Comparison of ENCODE assay signal across 10 cellular contexts in genomic region chr3:128549283-128550112, GRCh38. TPM values are rescaled to one million over a fixed set of nuclear protein-coding genes. Genes with fewer than 3 reads are reported as not detected.
DNase-seq lines count a peak whose midpoint lies in the region; ATAC-seq and TF ChIP-seq lines count a peak whose summit lies in the region.
"Had no signal": no experiment of that assay in that cellular context is flagged by ENCODE, and none has a peak within 500 bp of the region (broad histone marks: within the 10 kb centered on the region; RNA-seq: fewer than 3 reads in every experiment).

No MANE protein-coding gene starts in this region.

- no peaks in the 10 kb centered on the region for H3K27me3 ChIP-seq in RWPE2 (ENCODE audit: insufficient read depth, poor library complexity, severe bottlenecking)
- H3K27me3 ChIP-seq in fibroblast of lung (ENCODE audit: control insufficient read depth, insufficient read depth, low read length): peaks cover 5% of the 10 kb centered on the region
- peaks cover 0 to 5% (median 2%) of the 10 kb centered on the region in 3 donors for H3K27me3 ChIP-seq in sigmoid colon

- H3K9me3 Mint-ChIP-seq in neural crest cell: peaks cover 2% of the 10 kb centered on the region
- H3K9me3 Mint-ChIP-seq in activated CD4-positive, alpha-beta memory T cell treated with anti-CD3 and anti-CD28 coated beads, Interleukin-2, amount 10 ng/mL, durations not matched to agents 7 days and 5 days: no peaks in the 10 kb centered on the region
- H3K9me3 Mint-ChIP-seq in activated T-helper 17 cell treated with anti-CD3 and anti-CD28 coated beads, Interleukin-2, amount 50 U/mL, for 72 hours: no peaks in the 10 kb centered on the region
- H3K9me3 Mint-ChIP-seq: activated naive CD8-positive, alpha-beta T cell treated with anti-CD3 and anti-CD28 coated beads for 36 hours had no signal

- H2AFZ ChIP-seq in fibroblast of lung (ENCODE audit: low read length): peak overlapping the region; percentile 57

- TF ChIP-seq CTCF in RWPE2 (IDR thresholded peaks at IDR 0.05; ENCODE audit: poor library complexity, severe bottlenecking): no peak
- TF ChIP-seq CTCF in fibroblast of lung (conservative IDR thresholded peaks at IDR 0.05 in 1 of 2, IDR thresholded peaks at IDR 0.05 in 1 of 2; ENCODE audit: low read depth in 1 of 2, low read length in 2 of 2): no peak
- TF ChIP-seq CTCF in neural crest cell (conservative IDR thresholded peaks at IDR 0.05): no peak
- no peak for TF ChIP-seq CTCF in sigmoid colon (IDR thresholded peaks at IDR 0.05)

- H3K4me1 Mint-ChIP-seq in neural crest cell: peaks cover 4% of the 10 kb centered on the region
- peaks cover 2% of the 10 kb centered on the region for H3K4me1 Mint-ChIP-seq in activated CD4-positive, alpha-beta memory T cell treated with anti-CD3 and anti-CD28 coated beads, Interleukin-2, amount 10 ng/mL, durations not matched to agents 7 days and 5 days
- no peaks in the 10 kb centered on the region for H3K4me1 Mint-ChIP-seq in activated T-helper 17 cell treated with anti-CD3 and anti-CD28 coated beads, Interleukin-2, amount 50 U/mL, for 72 hours

- DNase-seq in AG08395 (ENCODE audit: low spot score) (peak; percentile 58), RWPE2 (ENCODE audit: low spot score) (peak; percentile 80), fibroblast of lung (ENCODE audit: low read depth in 2 of 2) (peak; percentile 68 to 91), neural crest cell (ENCODE audit: low read depth, low spot score) (no peak), sigmoid colon (no peak)
- DNase-seq in activated CD4-positive, alpha-beta memory T cell treated with anti-CD3 and anti-CD28 coated beads, Interleukin-2, amount 10 ng/mL, durations not matched to agents 7 days and 5 days: no peak
- DNase-seq: activated naive CD8-positive, alpha-beta T cell treated with anti-CD3 and anti-CD28 coated beads for 36 hours had no signal

- H3K9me3 ChIP-seq in RWPE2 (ENCODE audit: severe bottlenecking) (no peaks in the 10 kb centered on the region), fibroblast of lung (ENCODE audit: control insufficient read depth, insufficient read depth, low read depth, low read length) (no peaks in the 10 kb centered on the region), sigmoid colon (no peaks in the 10 kb centered on the region)

- H3K4me1 ChIP-seq in RWPE2 (ENCODE audit: insufficient read depth, poor library complexity, severe bottlenecking): peaks cover 17% of the 10 kb centered on the region
- H3K4me1 ChIP-seq in fibroblast of lung (ENCODE audit: control insufficient read depth, extremely low read depth, insufficient read depth, low read length): peaks cover 12% of the 10 kb centered on the region
- no peaks in the 10 kb centered on the region for H3K4me1 ChIP-seq in sigmoid colon

- 60 to 65% methylated on average over 20 of the region's 20 CpGs for WGBS in sigmoid colon, 2 donors

- H3K4me3 ChIP-seq in RWPE2 (ENCODE audit: severe bottlenecking) (no peak overlapping the region), fibroblast of lung (replicated peaks in 1 of 4; ENCODE audit: control extremely low read depth in 1 of 4, insufficient read depth in 1 of 4, low read depth in 3 of 4, low read length in 4 of 4) (no peak overlapping the region), sigmoid colon (no peak overlapping the region)

- peak overlapping the region; percentile 71 for H3K4me2 ChIP-seq in fibroblast of lung (ENCODE audit: extremely low read depth, insufficient read depth, low read length)

- intact Hi-C loops in sigmoid colon (cut with DNase I): no loop called here

- no peak overlapping the region for H3K4me3 Mint-ChIP-seq in neural crest cell
- no peak overlapping the region for H3K4me3 Mint-ChIP-seq in activated CD4-positive, alpha-beta memory T cell treated with anti-CD3 and anti-CD28 coated beads, Interleukin-2, amount 10 ng/mL, durations not matched to agents 7 days and 5 days
- H3K4me3 Mint-ChIP-seq in activated T-helper 17 cell treated with anti-CD3 and anti-CD28 coated beads, Interleukin-2, amount 50 U/mL, for 72 hours: no peak overlapping the region
- H3K4me3 Mint-ChIP-seq: activated naive CD8-positive, alpha-beta T cell treated with anti-CD3 and anti-CD28 coated beads for 36 hours had no signal

- no peak for TF ChIP-seq POLR2A in sigmoid colon (IDR thresholded peaks at IDR 0.05)

- TF ChIP-seq EP300 in sigmoid colon (IDR thresholded peaks at IDR 0.05): peak in 1 of 4 donors; percentile 27

- no peaks in the 10 kb centered on the region for H3K36me3 Mint-ChIP-seq in neural crest cell (ENCODE audit: low read depth)
- H3K36me3 Mint-ChIP-seq in activated CD4-positive, alpha-beta memory T cell treated with anti-CD3 and anti-CD28 coated beads, Interleukin-2, amount 10 ng/mL, durations not matched to agents 7 days and 5 days (ENCODE audit: low read depth): no peaks in the 10 kb centered on the region
- no peaks in the 10 kb centered on the region for H3K36me3 Mint-ChIP-seq in activated T-helper 17 cell treated with anti-CD3 and anti-CD28 coated beads, Interleukin-2, amount 50 U/mL, for 72 hours (ENCODE audit: low read depth)
- H3K36me3 Mint-ChIP-seq: activated naive CD8-positive, alpha-beta T cell treated with anti-CD3 and anti-CD28 coated beads for 36 hours had no signal

- POLR2A ChIA-PET in activated CD4-positive, alpha-beta memory T cell treated with anti-CD3 and anti-CD28 coated beads, Interleukin-2, amount 10 ng/mL, durations not matched to agents 7 days and 5 days (lab: Charles Lee): no interaction called here

- H3K27me3 Mint-ChIP-seq in neural crest cell (ENCODE audit: low read depth): peaks cover 3% of the 10 kb centered on the region
- H3K27me3 Mint-ChIP-seq in activated CD4-positive, alpha-beta memory T cell treated with anti-CD3 and anti-CD28 coated beads, Interleukin-2, amount 10 ng/mL, durations not matched to agents 7 days and 5 days: peaks cover 40% of the 10 kb centered on the region
- peaks cover 26% of the 10 kb centered on the region for H3K27me3 Mint-ChIP-seq in activated T-helper 17 cell treated with anti-CD3 and anti-CD28 coated beads, Interleukin-2, amount 50 U/mL, for 72 hours

- H3K27ac Mint-ChIP-seq in neural crest cell (ENCODE audit: unreplicated experiment): peak overlapping the region; percentile 91
- H3K27ac Mint-ChIP-seq in activated CD4-positive, alpha-beta memory T cell treated with anti-CD3 and anti-CD28 coated beads, Interleukin-2, amount 10 ng/mL, durations not matched to agents 7 days and 5 days: no peak overlapping the region
- H3K27ac Mint-ChIP-seq in activated T-helper 17 cell treated with anti-CD3 and anti-CD28 coated beads, Interleukin-2, amount 50 U/mL, for 72 hours: no peak overlapping the region
- H3K27ac Mint-ChIP-seq: activated naive CD8-positive, alpha-beta T cell treated with anti-CD3 and anti-CD28 coated beads for 36 hours had no signal

- peak overlapping the region; percentile 59 for H3K27ac ChIP-seq in RWPE2 (ENCODE audit: poor library complexity, severe bottlenecking)
- peak overlapping the region; percentile 23 for H3K27ac ChIP-seq in fibroblast of lung (ENCODE audit: insufficient read depth, low read length)
- peak overlapping the region in 1 of 4 donors; percentile 51 for H3K27ac ChIP-seq in sigmoid colon
- H3K27ac ChIP-seq: C4-2B had no signal

- CTCF ChIA-PET in activated CD4-positive, alpha-beta memory T cell treated with anti-CD3 and anti-CD28 coated beads, Interleukin-2, amount 10 ng/mL, durations not matched to agents 7 days and 5 days (lab: Charles Lee): no interaction called here

- peak; percentile 72 for ATAC-seq in RWPE2 (ENCODE audit: low read depth)
- ATAC-seq in GM18867 (IDR thresholded peaks at IDR 0.05; ENCODE audit: unreplicated experiment): no peak
- no peak for ATAC-seq in activated T-helper 17 cell treated with anti-CD3 and anti-CD28 coated beads, Interleukin-2, amount 50 U/mL, for 72 hours (replicated peaks)

- no peaks in the 10 kb centered on the region for H4K20me1 ChIP-seq in fibroblast of lung (ENCODE audit: control insufficient read depth, extremely low read depth, insufficient read depth, low read length)

- H3K36me3 ChIP-seq in RWPE2 (ENCODE audit: low read depth) (no peaks in the 10 kb centered on the region), fibroblast of lung (ENCODE audit: control insufficient read depth, insufficient read depth, low read length) (no peaks in the 10 kb centered on the region), sigmoid colon (no peaks in the 10 kb centered on the region)

- no peaks in the 10 kb centered on the region for H3K79me2 ChIP-seq in fibroblast of lung (ENCODE audit: control insufficient read depth, insufficient read depth, low read length)

- no peak overlapping the region for H3K9ac ChIP-seq in fibroblast of lung (ENCODE audit: insufficient read depth, low read length)

RNA-seq across cellular contexts. Expression of gene GATA2, which starts 56.5 kb away (rescaled TPM):
- total RNA-seq in fibroblast of lung (0.51 and 0.83 TPM in 2 replicates), neural crest cell (0.30 and 0.52 TPM in 2 replicates), sigmoid colon (1 to 10 TPM; 2.1 to 6.6 (median 5.0) TPM)
- polyA plus RNA-seq in fibroblast of lung (3.2 and 4.0 TPM in 2 replicates), sigmoid colon (1 to 10 TPM in 2 of 3 donors, under 1 TPM in 1; 0.46 to 5.2 (median 1.8) TPM)
- 6.2 and 9.3 TPM in 2 replicates for polyA plus RNA-seq in fibroblast of lung (2012)
- polyA minus RNA-seq in fibroblast of lung (ENCODE audit: low replicate concordance): 4.3 and 4.9 TPM in 2 replicates
- under 1 TPM; 0.08 to 0.23 TPM for total RNA-seq in activated CD4-positive, alpha-beta memory T cell treated with anti-CD3 and anti-CD28 coated beads, Interleukin-2, amount 10 ng/mL, durations not matched to agents 7 days and 5 days
- total RNA-seq in activated T-helper 17 cell treated with anti-CD3 and anti-CD28 coated beads, Interleukin-2, amount 50 U/mL, for 72 hours: 1 to 10 TPM in 1 of 2 donors, under 1 TPM in 1; 0.17 to 1.1 TPM

Comparison
In these comparisons a context has a peak if more than half of its experiments do, and no peak if none do; other contexts are left out.
1. DNase-seq: peak in AG08395 (single experiment), RWPE2 (single experiment) and fibroblast of lung (2 of 2); none in neural crest cell (single experiment), activated CD4-positive, alpha-beta memory T cell treated with anti-CD3 and anti-CD28 coated beads, Interleukin-2, amount 10 ng/mL, durations not matched to agents 7 days and 5 days (single experiment) and sigmoid colon (single experiment).